3 cellular contexts compared by ENCODE assay signal in genomic region chr3:183107372-183107771, GRCh38. TPM values are rescaled to one million over a fixed set of nuclear protein-coding genes. Genes with fewer than 3 reads are reported as not detected.
"Had no signal": no experiment of that assay in that cellular context is flagged by ENCODE, and none has a peak within 500 bp of the region (broad histone marks: within the 10 kb centered on the region; RNA-seq: fewer than 3 reads in every experiment).

No MANE protein-coding gene starts in this region.

RNA-seq across cellular contexts. Expression of gene LAMP3, which starts 55.2 kb away (rescaled TPM):
- total RNA-seq: HT-29, IMR-90 had no signal
- polyA plus RNA-seq: GM23248 had no signal
